In genomic region chr17:55576237-55576998, GRCh38 we compare ENCODE assay signal across 8 cellular contexts.
A peak's percentile ranks its signal among the peaks of the same experiment; 100 is the strongest.
DNase-seq lines count a peak whose midpoint lies in the region; ATAC-seq and TF ChIP-seq lines count a peak whose summit lies in the region.

No MANE protein-coding gene starts in this region.

- H3K27me3 ChIP-seq in CD8-positive, alpha-beta memory T cell (ENCODE audit: insufficient read depth, low read length, poor library complexity, severe bottlenecking): no peaks in the 10 kb centered on the region
- H3K27me3 ChIP-seq in gastroesophageal sphincter: no peaks in the 10 kb centered on the region
- no peaks in the 10 kb centered on the region for H3K27me3 ChIP-seq in stomach

- TF ChIP-seq EP300 in gastroesophageal sphincter (IDR thresholded peaks at IDR 0.05) (no peak), stomach (IDR thresholded peaks at IDR 0.05) (no peak)

- peak overlapping the region; percentile 76 for H3K27ac ChIP-seq in CD8-positive, alpha-beta memory T cell (ENCODE audit: low read depth, low read length)
- H3K27ac ChIP-seq in SK-N-MC: peak overlapping the region; percentile 95
- peak overlapping the region; percentile 48 to 82 (median 75) for H3K27ac ChIP-seq in gastroesophageal sphincter
- H3K27ac ChIP-seq in stomach: peak overlapping the region; percentile 66 to 89 (median 79)

- POLR2A ChIA-PET in CD8-positive, alpha-beta memory T cell (lab: Charles Lee): no interaction called here

- no peak for TF ChIP-seq POLR2A in gastroesophageal sphincter (IDR thresholded peaks at IDR 0.05)
- TF ChIP-seq POLR2A in stomach (IDR thresholded peaks at IDR 0.05): no peak

- DNase-seq in CD8-positive, alpha-beta memory T cell: no peak
- DNase-seq in SK-N-MC (ENCODE audit: low read depth, low spot score): no peak
- no peak for DNase-seq in stomach
- no peak for DNase-seq in NCI-H146 (lab: John Stamatoyannopoulos, UW)
- no peak for DNase-seq in activated effector memory CD4-positive, alpha-beta T cell treated with Interleukin-2 at 50 U/mL for 16 hours
- DNase-seq in activated CD8-positive, alpha-beta memory T cell treated with anti-CD3 and anti-CD28 coated beads, Interleukin-2, amount 10 ng/mL, durations not matched to agents 7 days and 5 days: no peak

- TF ChIP-seq CTCF in gastroesophageal sphincter (IDR thresholded peaks at IDR 0.05) (no peak), stomach (IDR thresholded peaks at IDR 0.05) (no peak)

- no peaks in the 10 kb centered on the region for H3K36me3 Mint-ChIP-seq in CD8-positive, alpha-beta memory T cell
- H3K36me3 Mint-ChIP-seq in activated CD8-positive, alpha-beta memory T cell treated with anti-CD3 and anti-CD28 coated beads, Interleukin-2, amount 10 ng/mL, durations not matched to agents 7 days and 5 days: no peaks in the 10 kb centered on the region

- H3K9ac ChIP-seq in SK-N-MC (ENCODE audit: insufficient read length): peak overlapping the region; percentile 56

- intact Hi-C loops in stomach (cut with DNase I; ENCODE audit: low total_unique reads): no loop called here

- no peak overlapping the region for H3K4me3 Mint-ChIP-seq in CD8-positive, alpha-beta memory T cell
- no peak overlapping the region for H3K4me3 Mint-ChIP-seq in activated CD8-positive, alpha-beta memory T cell treated with anti-CD3 and anti-CD28 coated beads, Interleukin-2, amount 10 ng/mL, durations not matched to agents 7 days and 5 days

- H3K36me3 ChIP-seq in CD8-positive, alpha-beta memory T cell (ENCODE audit: insufficient read depth, low read length): no peaks in the 10 kb centered on the region
- H3K36me3 ChIP-seq in SK-N-MC (ENCODE audit: insufficient read depth, low read length): no peaks in the 10 kb centered on the region
- H3K36me3 ChIP-seq in gastroesophageal sphincter: no peaks in the 10 kb centered on the region
- H3K36me3 ChIP-seq in stomach: no peaks in the 10 kb centered on the region

- CTCF ChIA-PET in CD8-positive, alpha-beta memory T cell (lab: Charles Lee): no interaction called here
- CTCF ChIA-PET in activated CD8-positive, alpha-beta memory T cell treated with anti-CD3 and anti-CD28 coated beads, Interleukin-2, amount 10 ng/mL, durations not matched to agents 7 days and 5 days (lab: Charles Lee): no interaction called here

- H3K4me1 ChIP-seq in CD8-positive, alpha-beta memory T cell (ENCODE audit: insufficient read depth, low read length): peaks cover 29% of the 10 kb centered on the region
- H3K4me1 ChIP-seq in gastroesophageal sphincter: peaks cover 0 to 21% (median 3%) of the 10 kb centered on the region in 3 donors
- peaks cover 8 to 24% (median 11%) of the 10 kb centered on the region in 4 donors for H3K4me1 ChIP-seq in stomach

- H3K27me3 Mint-ChIP-seq in CD8-positive, alpha-beta memory T cell: peaks cover 1 to 7% of the 10 kb centered on the region in 2 donors
- H3K27me3 Mint-ChIP-seq in activated CD8-positive, alpha-beta memory T cell treated with anti-CD3 and anti-CD28 coated beads, Interleukin-2, amount 10 ng/mL, durations not matched to agents 7 days and 5 days: peaks cover 27% of the 10 kb centered on the region

- 28 to 44% methylated on average over 8 of the region's 8 CpGs for WGBS in gastroesophageal sphincter (ENCODE audit: low coverage in 1 of 2), 2 donors
- WGBS in stomach, 5 donors: 42 to 55% (median 49%) methylated on average over 8 of the region's 8 CpGs

- peaks cover 0 to 2% (median 0%) of the 10 kb centered on the region in 5 donors for H3K9me3 Mint-ChIP-seq in CD8-positive, alpha-beta memory T cell
- H3K9me3 Mint-ChIP-seq in activated CD8-positive, alpha-beta memory T cell treated with anti-CD3 and anti-CD28 coated beads, Interleukin-2, amount 10 ng/mL, durations not matched to agents 7 days and 5 days (ENCODE audit: low read depth): no peaks in the 10 kb centered on the region

- H3K4me1 Mint-ChIP-seq in CD8-positive, alpha-beta memory T cell: peaks cover 5 to 7% (median 7%) of the 10 kb centered on the region in 3 donors
- H3K4me1 Mint-ChIP-seq in activated CD8-positive, alpha-beta memory T cell treated with anti-CD3 and anti-CD28 coated beads, Interleukin-2, amount 10 ng/mL, durations not matched to agents 7 days and 5 days: peaks cover 3% of the 10 kb centered on the region

- no peaks in the 10 kb centered on the region for H3K9me3 ChIP-seq in CD8-positive, alpha-beta memory T cell (ENCODE audit: low read length)
- H3K9me3 ChIP-seq in SK-N-MC (ENCODE audit: low read depth, low read length): no peaks in the 10 kb centered on the region
- H3K9me3 ChIP-seq in gastroesophageal sphincter: no peaks in the 10 kb centered on the region
- no peaks in the 10 kb centered on the region for H3K9me3 ChIP-seq in stomach

- peak overlapping the region; percentile 55 for H3K4me3 ChIP-seq in CD8-positive, alpha-beta memory T cell (ENCODE audit: low read length)
- H3K4me3 ChIP-seq in SK-N-MC: peak overlapping the region; percentile 68
- H3K4me3 ChIP-seq in gastroesophageal sphincter: peak overlapping the region in 1 of 2 donors; percentile 32
- H3K4me3 ChIP-seq in stomach: peak overlapping the region in 2 of 4 donors; percentile 23 to 40

- peak; percentile 23 for ATAC-seq in HG02759 (IDR thresholded peaks at IDR 0.05; ENCODE audit: unreplicated experiment)
- peak; percentile 85 for ATAC-seq in gastroesophageal sphincter
- no peak for ATAC-seq in activated CD8-positive, alpha-beta memory T cell treated with anti-CD3 and anti-CD28 coated beads, Interleukin-2, amount 10 ng/mL, durations not matched to agents 7 days and 5 days

- no peak overlapping the region for H3K27ac Mint-ChIP-seq in CD8-positive, alpha-beta memory T cell
- no peak overlapping the region for H3K27ac Mint-ChIP-seq in activated CD8-positive, alpha-beta memory T cell treated with anti-CD3 and anti-CD28 coated beads, Interleukin-2, amount 10 ng/mL, durations not matched to agents 7 days and 5 days
